In genomic region chr12:21485998-21486397, GRCh38 we compare ENCODE assay signal across 22 cellular contexts. TPM values are rescaled to one million over a fixed set of nuclear protein-coding genes. Genes with fewer than 3 reads are reported as not detected.
DNase-seq lines count a peak whose midpoint lies in the region; ATAC-seq, FAIRE-seq and TF ChIP-seq lines count a peak whose summit lies in the region.
"Had no signal": no experiment of that assay in that cellular context is flagged by ENCODE, and none has a peak within 500 bp of the region (broad histone marks: within the 10 kb centered on the region; RNA-seq: fewer than 3 reads in every experiment).

No MANE protein-coding gene starts in this region.

- H3K27ac ChIP-seq in K562 (ENCODE audit: extremely low read depth, low read depth, low read length) (no peak overlapping the region), pancreas (no peak overlapping the region), Karpas-422 (ENCODE audit: low read length) (no peak overlapping the region), mesenchymal stem cell (ENCODE audit: low read length, poor library complexity, severe bottlenecking) (no peak overlapping the region)
- H3K27ac ChIP-seq: BLaER1 had no signal

- no peak overlapping the region for H2BK12ac ChIP-seq in mesenchymal stem cell (ENCODE audit: low read length in 2 of 2)

- H4K20me1 ChIP-seq in K562 (replicated peaks; ENCODE audit: control insufficient read depth, insufficient read depth, low read length): no peaks in the 10 kb centered on the region
- no peaks in the 10 kb centered on the region for H4K20me1 ChIP-seq in Karpas-422 (ENCODE audit: insufficient read depth, low read depth, low read length)
- H4K20me1 ChIP-seq: BLaER1 had no signal

- no peak overlapping the region for H3K18ac ChIP-seq in mesenchymal stem cell (ENCODE audit: low read depth in 1 of 2, low read length in 2 of 2)

- TF ChIP-seq EP300 in K562 (IDR thresholded peaks at IDR 0.05; ENCODE audit: low read length): no peak

- no peak overlapping the region for H3K4me3 ChIP-seq in K562
- no peak overlapping the region for H3K4me3 ChIP-seq in pancreas
- no peak overlapping the region for H3K4me3 ChIP-seq in Karpas-422 (ENCODE audit: low read length)
- no peak overlapping the region for H3K4me3 ChIP-seq in mesenchymal stem cell (ENCODE audit: insufficient read depth in 1 of 2, low read depth in 1 of 2, low read length in 2 of 2)
- H3K4me3 ChIP-seq: BLaER1 had no signal

- no peaks in the 10 kb centered on the region for H3K79me2 ChIP-seq in K562 (ENCODE audit: control insufficient read depth, insufficient read depth, low read length)
- 0 out of 2 replicates have a peak, but pooled peaks cover 3% of the 10 kb centered on the region for H3K79me2 ChIP-seq in Karpas-422 (ENCODE audit: low read length)

- H3K4me1 ChIP-seq in K562 (replicated peaks in 1 of 2; ENCODE audit: control insufficient read depth in 2 of 2, insufficient read depth in 2 of 2, low read length in 2 of 2) (no peaks in the 10 kb centered on the region), pancreas (no peaks in the 10 kb centered on the region), Karpas-422 (ENCODE audit: low read length) (no peaks in the 10 kb centered on the region), mesenchymal stem cell (ENCODE audit: control insufficient read depth, insufficient read depth, low read depth, low read length) (no peaks in the 10 kb centered on the region)
- H3K4me1 ChIP-seq: BLaER1 had no signal

- no peak overlapping the region for H3K23ac ChIP-seq in mesenchymal stem cell (ENCODE audit: low read length in 2 of 2)

- no peak overlapping the region for H3K14ac ChIP-seq in mesenchymal stem cell (ENCODE audit: low read length in 2 of 2)

- no peak overlapping the region for H3K4me2 ChIP-seq in K562 (ENCODE audit: insufficient read depth, low read length)
- no peak overlapping the region for H3K4me2 ChIP-seq in Karpas-422 (ENCODE audit: low read depth, low read length, poor library complexity, severe bottlenecking)
- no peak overlapping the region for H3K4me2 ChIP-seq in mesenchymal stem cell (ENCODE audit: low read length, poor library complexity, severe bottlenecking)
- H3K4me2 ChIP-seq: BLaER1 had no signal

- no peak overlapping the region for H2BK5ac ChIP-seq in mesenchymal stem cell (ENCODE audit: low read depth, low read length, poor library complexity, severe bottlenecking)

- FAIRE-seq in K562 (lab: Jason Lieb, UNC) (no peak), pancreas (lab: Jason Lieb, UNC) (peak; percentile 9)
- FAIRE-seq: A204.1, GM12891 had no signal

- no peaks in the 10 kb centered on the region for H3K9me1 ChIP-seq in K562 (ENCODE audit: control insufficient read depth, insufficient read depth, low read length)

- no peak for TF ChIP-seq CTCF in K562 (IDR thresholded peaks at IDR 0.05 in 2 of 3, conservative IDR thresholded peaks at IDR 0.05 in 1 of 3; ENCODE audit: insufficient read depth in 2 of 3, low read depth in 1 of 3, low read length in 3 of 3)
- no peak for TF ChIP-seq CTCF in pancreas (IDR thresholded peaks at IDR 0.05)

- H2BK15ac ChIP-seq in mesenchymal stem cell (ENCODE audit: low read depth, poor library complexity, severe bottlenecking): no peak overlapping the region

- CTCF ChIA-PET in K562 (lab: Yijun Ruan, JAX; ENCODE audit: low intra/inter-chr PET ratio): interaction anchor here (0.6 kb wide), 1 partner anchor 48 kb away, joined by 3 read pairs; the partner anchor contains the start of gene PYROXD1

- DNase-seq in K562 (ENCODE audit: extremely low read depth in 1 of 4, low spot score in 3 of 4): no peak
- DNase-seq in pancreas: no peak
- no peak for DNase-seq in Karpas-422
- no peak for DNase-seq in mesenchymal stem cell
- DNase-seq: 8988T; ACHN; BE2C; C1 segment of cervical spinal cord; CD4-positive, alpha-beta memory T cell; CD4-positive, CD25-positive, alpha-beta regulatory T cell; CD8-positive, alpha-beta memory T cell; COR-L47; DMS 273 treated with DMSO at 0.1 percent for 48 hours; DMS153; DMS53; DMS79; DND-41; EL; GDM1 had no signal

- TF ChIP-seq POLR2A in K562 (conservative IDR thresholded peaks at IDR 0.05): no peak

- H3K27me3 ChIP-seq in K562 (ENCODE audit: control insufficient read depth in 2 of 2, insufficient read depth in 2 of 2, low read length in 2 of 2): no peaks in the 10 kb centered on the region
- H3K27me3 ChIP-seq in pancreas: no peaks in the 10 kb centered on the region
- no peaks in the 10 kb centered on the region for H3K27me3 ChIP-seq in Karpas-422 (ENCODE audit: low read length)
- H3K27me3 ChIP-seq in mesenchymal stem cell (ENCODE audit: control insufficient read depth in 1 of 2, insufficient read depth in 1 of 2, low read length in 2 of 2): no peaks in the 10 kb centered on the region
- H3K27me3 ChIP-seq: BE2C, BLaER1 had no signal

- no peak overlapping the region for H2AFZ ChIP-seq in K562 (ENCODE audit: low read depth, low read length)
- no peak overlapping the region for H2AFZ ChIP-seq in Karpas-422 (ENCODE audit: low read length)
- no peak overlapping the region for H2AFZ ChIP-seq in mesenchymal stem cell (ENCODE audit: low read depth, low read length)

- no peak overlapping the region for H2BK120ac ChIP-seq in mesenchymal stem cell (ENCODE audit: low read depth, low read length)

- H3K4ac ChIP-seq in mesenchymal stem cell (ENCODE audit: low read depth in 1 of 2, low read length in 2 of 2): no peak overlapping the region

- no peaks in the 10 kb centered on the region for H3K9me2 ChIP-seq in Karpas-422 (replicated peaks; ENCODE audit: insufficient read depth, low read length)

- peaks cover 25% of the 10 kb centered on the region; the same call in 2 of the 3 replicates for H3K36me3 ChIP-seq in K562 (ENCODE audit: control insufficient read depth, insufficient read depth, low read length)
- peaks cover 0 to 4% (median 0%) of the 10 kb centered on the region in 3 donors for H3K36me3 ChIP-seq in pancreas
- H3K36me3 ChIP-seq in Karpas-422 (ENCODE audit: insufficient read depth, low read length): peaks cover 32% of the 10 kb centered on the region
- peaks cover 3 to 90% of the 10 kb centered on the region in 2 experiments for H3K36me3 ChIP-seq in mesenchymal stem cell (ENCODE audit: control insufficient read depth in 1 of 2, insufficient read depth in 2 of 2, low read depth in 1 of 2, low read length in 2 of 2)

- BruUV-seq in K562 (replicated peaks; lab: Mats Ljungman, UMichigan): no TSS peak

- H4K8ac ChIP-seq in mesenchymal stem cell (ENCODE audit: low read length): no peak overlapping the region

- no peak overlapping the region for H4K91ac ChIP-seq in mesenchymal stem cell (ENCODE audit: low read length)

- in situ Hi-C loops in K562 (cut with MboI): no loop called here

- no peak overlapping the region for H2AK5ac ChIP-seq in mesenchymal stem cell (ENCODE audit: low read length, severe bottlenecking)

- H3K9me3 ChIP-seq in K562 (replicated peaks; ENCODE audit: control insufficient read depth, insufficient read depth, low read depth, low read length) (no peaks in the 10 kb centered on the region), pancreas (no peaks in the 10 kb centered on the region), Karpas-422 (ENCODE audit: low read length) (no peaks in the 10 kb centered on the region), mesenchymal stem cell (ENCODE audit: control insufficient read depth, low read length) (no peaks in the 10 kb centered on the region)
- H3K9me3 ChIP-seq: BE2C, BLaER1 had no signal

- H3K9ac ChIP-seq in K562 (ENCODE audit: insufficient read depth in 1 of 2, low read depth in 2 of 2, low read length in 2 of 2): no peak overlapping the region
- no peak overlapping the region for H3K9ac ChIP-seq in Karpas-422 (ENCODE audit: low read length)
- H3K9ac ChIP-seq in mesenchymal stem cell (ENCODE audit: low read length): no peak overlapping the region
- H3K9ac ChIP-seq: BLaER1 had no signal

- TF ChIP-seq RAD21 in K562 (CRISPR knock-in tag; conservative IDR thresholded peaks at IDR 0.05 in 1 of 2, IDR thresholded peaks at IDR 0.05 in 1 of 2): no peak

- ATAC-seq in K562 (no peak), pancreas (no peak)

- peaks cover 16% of the 10 kb centered on the region for H3K79me1 ChIP-seq in mesenchymal stem cell (replicated peaks; ENCODE audit: low read length, poor library complexity, severe bottlenecking)

- intact Hi-C loops in K562 (cut with micrococcal nuclease) (no loop called here), pancreas (cut with DNase I) (no loop called here)

- POLR2A ChIA-PET in K562 (lab: Yijun Ruan, JAX): no interaction called here

RNA-seq across cellular contexts. Expression of gene RECQL, which starts 15.4 kb away (rescaled TPM):
- total RNA-seq in K562 (2011; cell fraction: chromatin; rRNA removed; ENCODE audit: low replicate concordance): 6.6 and 14.4 TPM in 2 replicates
- total RNA-seq in K562 (2011; cell fraction: nucleolus; rRNA removed): 3.2 and 7.4 TPM in 2 replicates
- total RNA-seq in K562 (2011; cell fraction: nucleoplasm; rRNA removed): 7.9 and 8.4 TPM in 2 replicates
- total RNA-seq in K562 (2014; rRNA removed) (20.6 and 22.2 TPM in 2 replicates), K562 (2014; rRNA removed; fragmentation: Illumina TruSeq; extraction: Trizol) (44.7 and 50.4 TPM in 2 replicates), K562 (2015; rRNA removed; fragmentation: Illumina TruSeq; extraction: Trizol) (28.6 and 34.5 TPM in 2 replicates), K562 (2021) (22.8 and 23.3 TPM in 2 replicates), pancreas (10 to 100 TPM in 3 of 6 donors, 1 to 10 TPM in 3; 6.0 to 17.1 (median 9.6) TPM)
- polyA plus RNA-seq in K562 (2011; rRNA removed) (21.0 and 27.2 TPM in 2 replicates), K562 (2014; fragmentation: Illumina TruSeq; extraction: Trizol) (26.9 and 30.4 TPM in 2 replicates), K562 (2014; fragmentation: Nextera tagmentation; extraction: Ambion mirVana) (10 to 100 TPM; 28.5 to 33.7 TPM), K562 (2014; rRNA removed) (21.2 and 25.4 TPM in 2 replicates), pancreas (1 to 10 TPM; 4.8 to 7.5 TPM)
- 5.7 and 7.9 TPM in 2 replicates for polyA plus RNA-seq in K562 (2011; cell fraction: cytosol; rRNA removed)
- polyA plus RNA-seq in K562 (2011; cell fraction: nucleus; rRNA removed): 8.4 and 10.7 TPM in 2 replicates
- 22.3 and 23.0 TPM in 2 replicates for polyA plus RNA-seq in K562 (2012)
- polyA minus RNA-seq in K562 (2011; rRNA and poly(A)+ RNA removed): 36.2 and 38.3 TPM in 2 replicates
- 16.8 and 17.5 TPM in 2 replicates for polyA minus RNA-seq in K562 (2011; cell fraction: cytosol; rRNA and poly(A)+ RNA removed)
- polyA minus RNA-seq in K562 (2011; cell fraction: nucleus; rRNA and poly(A)+ RNA removed): 8.2 and 18.0 TPM in 2 replicates
- total RNA-seq in Karpas-422 (2014; rRNA removed; shearing (Covaris generic); ENCODE audit: low replicate concordance): 44.5 and 47.2 TPM in 2 replicates
- 43.9 TPM for polyA plus RNA-seq in mesenchymal stem cell (2013, experiment 1 of 2)
- polyA plus RNA-seq in mesenchymal stem cell (2013, experiment 2 of 2): 46.0 TPM

RNA-seq across cellular contexts. Expression of gene GOLT1B, which starts 15.6 kb away (rescaled TPM):
- total RNA-seq in K562 (2011; cell fraction: chromatin; rRNA removed; ENCODE audit: low replicate concordance): 17.7 and 49.9 TPM in 2 replicates
- total RNA-seq in K562 (2011; cell fraction: nucleolus; rRNA removed): 12.3 and 64.0 TPM in 2 replicates
- total RNA-seq in K562 (2011; cell fraction: nucleoplasm; rRNA removed): 23.7 and 48.0 TPM in 2 replicates
- 9.4 and 10.1 TPM in 2 replicates for total RNA-seq in K562 (2014; rRNA removed)
- total RNA-seq in K562 (2014; rRNA removed; fragmentation: Illumina TruSeq; extraction: Trizol): 31.5 and 35.8 TPM in 2 replicates
- 24.9 and 27.7 TPM in 2 replicates for total RNA-seq in K562 (2015; rRNA removed; fragmentation: Illumina TruSeq; extraction: Trizol)
- total RNA-seq in K562 (2021): 20.1 and 24.5 TPM in 2 replicates
- 25.4 and 26.3 TPM in 2 replicates for polyA plus RNA-seq in K562 (2011; rRNA removed)
- 2.0 and 9.5 TPM in 2 replicates for polyA plus RNA-seq in K562 (2011; cell fraction: cytosol; rRNA removed)
- polyA plus RNA-seq in K562 (2011; cell fraction: nucleus; rRNA removed): 20.9 and 46.8 TPM in 2 replicates
- 20.0 and 21.1 TPM in 2 replicates for polyA plus RNA-seq in K562 (2012)
- 22.8 and 26.7 TPM in 2 replicates for polyA plus RNA-seq in K562 (2014; fragmentation: Illumina TruSeq; extraction: Trizol)
- polyA plus RNA-seq in K562 (2014; fragmentation: Nextera tagmentation; extraction: Ambion mirVana): 10 to 100 TPM; 46.5 to 66.1 TPM
- 16.4 and 20.3 TPM in 2 replicates for polyA plus RNA-seq in K562 (2014; rRNA removed)
- polyA minus RNA-seq in K562 (2011; rRNA and poly(A)+ RNA removed): 13.6 and 18.4 TPM in 2 replicates
- polyA minus RNA-seq in K562 (2011; cell fraction: cytosol; rRNA and poly(A)+ RNA removed): 15.2 and 19.9 TPM in 2 replicates
- polyA minus RNA-seq in K562 (2011; cell fraction: nucleus; rRNA and poly(A)+ RNA removed): 7.4 and 17.7 TPM in 2 replicates
- 10 to 100 TPM; 11.1 to 25.5 (median 17.9) TPM for total RNA-seq in pancreas
- polyA plus RNA-seq in pancreas: 10 to 100 TPM; 10.5 to 15.4 TPM
- 17.1 and 53.9 TPM in 2 replicates for total RNA-seq in Karpas-422 (2014; rRNA removed; shearing (Covaris generic); ENCODE audit: low replicate concordance)
- 45.8 TPM for polyA plus RNA-seq in mesenchymal stem cell (2013, experiment 1 of 2)
- polyA plus RNA-seq in mesenchymal stem cell (2013, experiment 2 of 2): 51.9 TPM

RNA-seq across cellular contexts. Expression of gene SPX, which starts 40.1 kb away (rescaled TPM):
- total RNA-seq in K562 (2011; cell fraction: chromatin; rRNA removed; ENCODE audit: low replicate concordance): 0.14 TPM in 1 of 2 replicates, not detected in the other
- total RNA-seq in K562 (2011; cell fraction: nucleolus; rRNA removed): 0.13 TPM in 1 of 2 replicates, not detected in the other
- total RNA-seq in K562 (2011; cell fraction: nucleoplasm; rRNA removed): not detected in 2 replicates
- 0.23 TPM in 1 of 2 replicates, not detected in the other for total RNA-seq in K562 (2014; rRNA removed)
- total RNA-seq in K562 (2014; rRNA removed; fragmentation: Illumina TruSeq; extraction: Trizol): 0.11 and 0.13 TPM in 2 replicates
- 0.11 and 0.40 TPM in 2 replicates for total RNA-seq in K562 (2015; rRNA removed; fragmentation: Illumina TruSeq; extraction: Trizol)
- total RNA-seq in K562 (2021): 0.11 TPM in 2 replicates
- polyA plus RNA-seq in K562 (2011; rRNA removed): 0.05 and 0.14 TPM in 2 replicates
- polyA plus RNA-seq in K562 (2011; cell fraction: cytosol; rRNA removed): 0.04 and 0.07 TPM in 2 replicates
- 0.04 TPM in 1 of 2 replicates, not detected in the other for polyA plus RNA-seq in K562 (2011; cell fraction: nucleus; rRNA removed)
- polyA plus RNA-seq in K562 (2012): 0.05 and 5.1 TPM in 2 replicates
- 0.06 TPM in 1 of 2 replicates, not detected in the other for polyA plus RNA-seq in K562 (2014; fragmentation: Illumina TruSeq; extraction: Trizol)
- polyA plus RNA-seq in K562 (2014; fragmentation: Nextera tagmentation; extraction: Ambion mirVana): under 1 TPM; 0.10 to 0.21 TPM
- 0.16 TPM in 1 of 2 replicates, not detected in the other for polyA plus RNA-seq in K562 (2014; rRNA removed)
- 0.04 TPM in 1 of 2 replicates, not detected in the other for polyA minus RNA-seq in K562 (2011; rRNA and poly(A)+ RNA removed)
- polyA minus RNA-seq in K562 (2011; cell fraction: cytosol; rRNA and poly(A)+ RNA removed): not detected in 2 replicates
- polyA minus RNA-seq in K562 (2011; cell fraction: nucleus; rRNA and poly(A)+ RNA removed): not detected in 2 replicates
- total RNA-seq in pancreas: 10 to 100 TPM; 11.7 to 31.0 (median 28.3) TPM
- 10 to 100 TPM; 12.1 to 13.4 TPM for polyA plus RNA-seq in pancreas
- 327 and 787 TPM in 2 replicates for total RNA-seq in Karpas-422 (2014; rRNA removed; shearing (Covaris generic); ENCODE audit: low replicate concordance)
- polyA plus RNA-seq in mesenchymal stem cell (2013, experiment 1 of 2): 0.37 TPM
- polyA plus RNA-seq in mesenchymal stem cell (2013, experiment 2 of 2): 0.53 TPM
- polyA plus RNA-seq: CD8-positive, alpha-beta memory T cell had no signal

RNA-seq across cellular contexts. Expression of gene PYROXD1, which starts 48.5 kb away (rescaled TPM):
- total RNA-seq in K562 (2011; cell fraction: chromatin; rRNA removed; ENCODE audit: low replicate concordance): 3.1 and 19.8 TPM in 2 replicates
- total RNA-seq in K562 (2011; cell fraction: nucleolus; rRNA removed): 3.3 and 3.6 TPM in 2 replicates
- total RNA-seq in K562 (2011; cell fraction: nucleoplasm; rRNA removed): 6.2 and 10.0 TPM in 2 replicates
- total RNA-seq in K562 (2014; rRNA removed): 3.5 and 4.0 TPM in 2 replicates
- total RNA-seq in K562 (2014; rRNA removed; fragmentation: Illumina TruSeq; extraction: Trizol): 7.9 and 8.3 TPM in 2 replicates
- 4.4 and 5.0 TPM in 2 replicates for total RNA-seq in K562 (2015; rRNA removed; fragmentation: Illumina TruSeq; extraction: Trizol)
- total RNA-seq in K562 (2021): 9.0 and 9.3 TPM in 2 replicates
- polyA plus RNA-seq in K562 (2011; rRNA removed): 7.4 and 8.2 TPM in 2 replicates
- polyA plus RNA-seq in K562 (2011; cell fraction: cytosol; rRNA removed): 2.1 and 4.6 TPM in 2 replicates
- polyA plus RNA-seq in K562 (2011; cell fraction: nucleus; rRNA removed): 4.4 and 5.4 TPM in 2 replicates
- 4.7 and 8.1 TPM in 2 replicates for polyA plus RNA-seq in K562 (2012)
- polyA plus RNA-seq in K562 (2014; fragmentation: Illumina TruSeq; extraction: Trizol): 6.1 and 6.8 TPM in 2 replicates
- polyA plus RNA-seq in K562 (2014; fragmentation: Nextera tagmentation; extraction: Ambion mirVana): 1 to 10 TPM; 4.7 to 5.8 TPM
- polyA plus RNA-seq in K562 (2014; rRNA removed): 5.7 and 6.0 TPM in 2 replicates
- polyA minus RNA-seq in K562 (2011; rRNA and poly(A)+ RNA removed): 14.8 and 17.2 TPM in 2 replicates
- 3.4 and 4.5 TPM in 2 replicates for polyA minus RNA-seq in K562 (2011; cell fraction: cytosol; rRNA and poly(A)+ RNA removed)
- 5.8 and 14.8 TPM in 2 replicates for polyA minus RNA-seq in K562 (2011; cell fraction: nucleus; rRNA and poly(A)+ RNA removed)
- total RNA-seq in pancreas: 10 to 100 TPM; 11.4 to 31.0 (median 17.1) TPM
- 10 to 100 TPM; 10.9 to 14.1 TPM for polyA plus RNA-seq in pancreas
- total RNA-seq in Karpas-422 (2014; rRNA removed; shearing (Covaris generic); ENCODE audit: low replicate concordance): 17.2 and 26.9 TPM in 2 replicates
- polyA plus RNA-seq in mesenchymal stem cell (2013, experiment 1 of 2): 8.7 TPM
- 9.0 TPM for polyA plus RNA-seq in mesenchymal stem cell (2013, experiment 2 of 2)

Comparison
In these comparisons a context has a peak if more than half of its experiments do, and no peak if none do; other contexts are left out.
1. RNA of gene SPX, which starts 40.1 kb away (total RNA-seq): 327 to 787 TPM in Karpas-422; 11.7 to 31.0 TPM in pancreas and 0.11 to 0.40 TPM in K562; every median in the first group is over 10 times any median in the second.